ENCODE assay signal across 11 cellular contexts in genomic region chr15:25543156-25543555, GRCh38.
DNase-seq lines count a peak whose midpoint lies in the region; ATAC-seq and TF ChIP-seq lines count a peak whose summit lies in the region.
"Had no signal": no experiment of that assay in that cellular context is flagged by ENCODE, and none has a peak within 500 bp of the region (broad histone marks: within the 10 kb centered on the region; RNA-seq: fewer than 3 reads in every experiment).

No MANE protein-coding gene starts in this region.

- no peaks in the 10 kb centered on the region for H3K9me3 ChIP-seq in tibial nerve

- ATAC-seq in GM18873 (IDR thresholded peaks at IDR 0.05; ENCODE audit: low FRiP score, unreplicated experiment) (no peak), GM18907 (IDR thresholded peaks at IDR 0.05; ENCODE audit: unreplicated experiment) (no peak), GM19023 (IDR thresholded peaks at IDR 0.05; ENCODE audit: unreplicated experiment) (no peak)

- no peak for TF ChIP-seq EP300 in tibial nerve (IDR thresholded peaks at IDR 0.05)

- 19 to 25% methylated on average over 1 of the region's 1 CpG for WGBS in tibial nerve, 2 donors

- peaks cover 0 to 12% (median 0%) of the 10 kb centered on the region in 4 donors for H3K4me1 ChIP-seq in tibial nerve

- H3K36me3 ChIP-seq in tibial nerve = no peaks in the 10 kb centered on the region

- H3K27me3 ChIP-seq in tibial nerve = no peaks in the 10 kb centered on the region

- no peak for TF ChIP-seq CTCF in choroid plexus epithelial cell (conservative IDR thresholded peaks at IDR 0.05; ENCODE audit: low read depth, low read length)
- TF ChIP-seq CTCF in tibial nerve (IDR thresholded peaks at IDR 0.05) = no peak

- H3K4me3 ChIP-seq in choroid plexus epithelial cell (ENCODE audit: low read depth, low read length) (no peak overlapping the region), tibial nerve (no peak overlapping the region)

- DNase-seq in NCI-H2081 (lab: John Stamatoyannopoulos, UW) (peak; percentile 3), NCI-H2081 treated with DMSO at 0.1 percent for 48 hours (lab: John Stamatoyannopoulos, UW) (no peak), choroid plexus epithelial cell (ENCODE audit: low read depth) (peak; percentile 14), left kidney (ENCODE audit: low read depth, low spot score) (peak; percentile 22), tibial nerve (ENCODE audit: low spot score in 2 of 2) (peak; percentile 46 to 77)
- DNase-seq: 8988T; activated naive CD8-positive, alpha-beta T cell treated with anti-CD3 and anti-CD28 coated beads, Interleukin-2, amount 10 ng/mL, durations not matched to agents 7 days and 5 days; NCI-H2107 had no signal

- TF ChIP-seq POLR2A in tibial nerve (IDR thresholded peaks at IDR 0.05) = no peak

- no peak overlapping the region for H3K27ac ChIP-seq in tibial nerve
